ENCODE assay signal across 1 cellular context in genomic region chr20:45359069-45359405, GRCh38.
TF ChIP-seq lines count a peak whose summit lies in the region.

No MANE protein-coding gene starts in this region.

TF ChIP-seq in liver, 16 proteins besides CTCF, POLR2A, EP300 and RAD21 (continued from another document):
- TF ChIP-seq ATF3 (IDR thresholded peaks at IDR 0.05) (peak; percentile 91), MAX (IDR thresholded peaks at IDR 0.05) (no peak), JUND (IDR thresholded peaks at IDR 0.05) (peak; percentile 67 to 74), REST (IDR thresholded peaks at IDR 0.05) (no peak), NR2F2 (IDR thresholded peaks at IDR 0.05) (peak; percentile 91)
TF ChIP-seq in liver: peak in this region for 7.
